In genomic region chr7:6691609-6692106, GRCh38 we compare ENCODE assay signal across 11 cellular contexts. TPM values are rescaled to one million over a fixed set of nuclear protein-coding genes. Genes with fewer than 3 reads are reported as not detected.
A peak's percentile ranks its signal among the peaks of the same experiment; 100 is the strongest.
DNase-seq lines count a peak whose midpoint lies in the region; ATAC-seq and TF ChIP-seq lines count a peak whose summit lies in the region.
"Had no signal": no experiment of that assay in that cellular context is flagged by ENCODE, and none has a peak within 500 bp of the region (broad histone marks: within the 10 kb centered on the region; RNA-seq: fewer than 3 reads in every experiment).

No MANE protein-coding gene starts in this region.

- no peak overlapping the region for H3K9ac ChIP-seq in HUES64 (ENCODE audit: low read depth, low read length)
- no peak overlapping the region for H3K9ac ChIP-seq in mucosa of rectum (ENCODE audit: low read depth in 1 of 2, low read length in 2 of 2)

- H3K27me3 ChIP-seq in HUES64 (ENCODE audit: insufficient read depth, low read length): no peaks in the 10 kb centered on the region
- H3K27me3 ChIP-seq in mucosa of rectum (ENCODE audit: control insufficient read depth in 2 of 2, insufficient read depth in 2 of 2, low read length in 2 of 2): no peaks in the 10 kb centered on the region
- no peaks in the 10 kb centered on the region for H3K27me3 ChIP-seq in psoas muscle (ENCODE audit: insufficient read depth in 3 of 3, low read length in 2 of 3)

- no peak for DNase-seq in Calu3
- DNase-seq in chondrocyte (ENCODE audit: low spot score): no peak
- no peak for DNase-seq in hippocampal formation (lab: John Stamatoyannopoulos, UW)
- no peak for DNase-seq in psoas muscle
- DNase-seq in NCI-H128 (lab: John Stamatoyannopoulos, UW; ENCODE audit: unreplicated experiment): no peak
- no peak for DNase-seq in C1 segment of cervical spinal cord (lab: John Stamatoyannopoulos, UW)
- DNase-seq: activated CD4-positive, alpha-beta T cell treated with anti-CD3 and anti-CD28 coated beads for 4 hours; Caco-2; small intestine had no signal

- 100% methylated on average over 5 of the region's 5 CpGs for WGBS in HUES64
- WGBS in psoas muscle, 3 donors: 97 to 99% (median 99%) methylated on average over 5 of the region's 5 CpGs

- intact Hi-C loops in Calu3 (cut with micrococcal nuclease; ENCODE audit: unreplicated experiment): no loop called here
- intact Hi-C loops in psoas muscle (cut with DNase I): no loop called here

- H3K4me1 ChIP-seq in HUES64 (ENCODE audit: insufficient read depth, low read length) (no peaks in the 10 kb centered on the region), mucosa of rectum (ENCODE audit: control insufficient read depth in 2 of 2, insufficient read depth in 2 of 2, low read length in 2 of 2) (no peaks in the 10 kb centered on the region), psoas muscle (no peaks in the 10 kb centered on the region)
- H3K4me1 ChIP-seq: Caco-2 had no signal

- H3K27ac ChIP-seq in HUES64 (ENCODE audit: low read depth, low read length) (no peak overlapping the region), mucosa of rectum (ENCODE audit: low read depth in 2 of 2, low read length in 2 of 2) (no peak overlapping the region), psoas muscle (no peak overlapping the region)

- ATAC-seq in psoas muscle: no peak

- H3K4me1 Mint-ChIP-seq in Calu3 (ENCODE audit: low read depth, unreplicated experiment): no peaks in the 10 kb centered on the region
- H3K4me1 Mint-ChIP-seq in chondrocyte (ENCODE audit: low read depth): no peaks in the 10 kb centered on the region

- BruUV-seq in Calu3 (replicated peaks; lab: Mats Ljungman, UMichigan): no TSS peak

- H3K4me3 Mint-ChIP-seq in Calu3 (ENCODE audit: low read depth, unreplicated experiment) (no peak overlapping the region), chondrocyte (ENCODE audit: unreplicated experiment) (no peak overlapping the region)

- TF ChIP-seq CTCF in Calu3 (IDR thresholded peaks at IDR 0.05; ENCODE audit: unreplicated experiment) (no peak), chondrocyte (IDR thresholded peaks at IDR 0.05) (no peak), psoas muscle (IDR thresholded peaks at IDR 0.05) (no peak)

- H3K36me3 ChIP-seq in HUES64 (ENCODE audit: insufficient read depth, low read length): peaks cover 100% of the 10 kb centered on the region
- H3K36me3 ChIP-seq in mucosa of rectum (ENCODE audit: control insufficient read depth in 2 of 2, insufficient read depth in 2 of 2, low read length in 2 of 2): peaks cover 84 to 93% of the 10 kb centered on the region in 2 donors
- peaks cover 70 to 100% of the 10 kb centered on the region in 2 donors for H3K36me3 ChIP-seq in psoas muscle (ENCODE audit: insufficient read depth in 1 of 2, low read depth in 1 of 2)

- CTCF ChIA-PET in Calu3 (lab: Charles Lee): no interaction called here

- peak overlapping the region; percentile 29; the same call in 1 of the 2 replicates for H3K4me3 ChIP-seq in HUES64 (ENCODE audit: low read length)
- H3K4me3 ChIP-seq in mucosa of rectum (ENCODE audit: low read length in 2 of 2): peak overlapping the region; percentile 20 to 34
- no peak overlapping the region for H3K4me3 ChIP-seq in psoas muscle

- H3K27me3 Mint-ChIP-seq in Calu3 (ENCODE audit: unreplicated experiment) (no peaks in the 10 kb centered on the region), chondrocyte (ENCODE audit: low read depth) (no peaks in the 10 kb centered on the region)

- peaks cover 62% of the 10 kb centered on the region for H3K36me3 Mint-ChIP-seq in Calu3 (ENCODE audit: insufficient read depth, unreplicated experiment)
- H3K36me3 Mint-ChIP-seq in chondrocyte (ENCODE audit: low read depth): peaks cover 38% of the 10 kb centered on the region

- H3K9me3 Mint-ChIP-seq in Calu3 (ENCODE audit: low read depth, unreplicated experiment) (peaks cover 16% of the 10 kb centered on the region), chondrocyte (ENCODE audit: low read depth) (peaks cover 67% of the 10 kb centered on the region)

- H3K9me3 ChIP-seq in HUES64 (ENCODE audit: insufficient read depth, low read depth, low read length): peaks cover 100% of the 10 kb centered on the region
- H3K9me3 ChIP-seq in mucosa of rectum (ENCODE audit: control insufficient read depth in 2 of 2, low read length in 2 of 2): peaks cover 84 to 88% of the 10 kb centered on the region in 2 donors
- peaks cover 98% of the 10 kb centered on the region for H3K9me3 ChIP-seq in psoas muscle

- H3K27ac Mint-ChIP-seq in Calu3 (ENCODE audit: unreplicated experiment) (peak overlapping the region; percentile 64), chondrocyte (ENCODE audit: unreplicated experiment) (peak overlapping the region; percentile 27)

RNA-seq across cellular contexts. Expression of gene ZNF12, which starts 15.1 kb away (rescaled TPM):
- total RNA-seq in Calu3 (2022) (32.4 and 36.2 TPM in 2 replicates), chondrocyte (16.0 to 18.1 TPM (median 17.5 TPM) in 3 replicates), psoas muscle (10 to 100 TPM in 2 of 4 donors, 1 to 10 TPM in 2; 7.6 to 13.6 (median 11.0) TPM)
- 11.6 TPM for polyA plus RNA-seq in HUES64 (2013, experiment 1 of 2)
- 12.3 TPM for polyA plus RNA-seq in HUES64 (2013, experiment 2 of 2)
- polyA plus RNA-seq in psoas muscle: 10 to 100 TPM in 1 of 3 donors, 1 to 10 TPM in 2; 5.1 to 13.5 (median 7.7) TPM

RNA-seq across cellular contexts. Expression of gene ZNF316, which starts 54.5 kb away (rescaled TPM):
- total RNA-seq in Calu3 (2022) (48.9 and 49.4 TPM in 2 replicates), chondrocyte (26.0 to 32.5 TPM (median 28.9 TPM) in 3 replicates), psoas muscle (10 to 100 TPM; 13.9 to 21.7 (median 19.2) TPM)
- 7.4 TPM for polyA plus RNA-seq in HUES64 (2013, experiment 1 of 2)
- polyA plus RNA-seq in HUES64 (2013, experiment 2 of 2): 8.9 TPM
- polyA plus RNA-seq in psoas muscle: 10 to 100 TPM in 2 of 3 donors, 1 to 10 TPM in 1; 9.4 to 17.8 (median 12.7) TPM
